ENCODE assay signal across 8 cellular contexts in genomic region chr11:124644426-124645280, GRCh38. TPM values are rescaled to one million over a fixed set of nuclear protein-coding genes. Genes with fewer than 3 reads are reported as not detected.
A peak's percentile ranks its signal among the peaks of the same experiment; 100 is the strongest.
DNase-seq lines count a peak whose midpoint lies in the region; ATAC-seq and TF ChIP-seq lines count a peak whose summit lies in the region.

No MANE protein-coding gene starts in this region.

- no peaks in the 10 kb centered on the region for H3K9me3 ChIP-seq in parathyroid adenoma (ENCODE audit: control insufficient read depth, low read length)

- DNase-seq in BJ (ENCODE audit: low read depth): no peak
- peak; percentile 35 for DNase-seq in GM13977 (ENCODE audit: low spot score)
- peak; percentile 75 for DNase-seq in NCI-H69 (lab: John Stamatoyannopoulos, UW)
- peak; percentile 20 for DNase-seq in activated CD8-positive, alpha-beta memory T cell treated with anti-CD3 and anti-CD28 coated beads, Interleukin-2, amount 50 U/mL, for 4 hours
- DNase-seq in globus pallidus (ENCODE audit: low spot score): peak; percentile 71

- ATAC-seq in HG03460 (IDR thresholded peaks at IDR 0.05; ENCODE audit: unreplicated experiment) (peak; percentile 54), HG03159 (IDR thresholded peaks at IDR 0.05; ENCODE audit: unreplicated experiment) (no peak)

- CTCF ChIA-PET in BJ (lab: Yijun Ruan, JAX): interaction anchor here (0.6 to 3.8 kb wide), 25 partner anchors 11 to 253 kb away, joined by 3 to 22 read pairs (median 4); partner anchors contain the start of genes ROBO4, SIAE, SPA17 and TBRG1

- no peak overlapping the region for H3K27ac ChIP-seq in parathyroid adenoma

- H3K27me3 ChIP-seq in BJ (ENCODE audit: control insufficient read depth, insufficient read depth, low read length) (no peaks in the 10 kb centered on the region), parathyroid adenoma (ENCODE audit: control insufficient read depth, insufficient read depth, low read length) (no peaks in the 10 kb centered on the region)

- H3K79me2 ChIP-seq in parathyroid adenoma: no peaks in the 10 kb centered on the region

- H3K9ac ChIP-seq in parathyroid adenoma: no peak overlapping the region

- TF ChIP-seq CTCF in BJ (IDR thresholded peaks at IDR 0.05; ENCODE audit: insufficient read depth, low read depth, low read length) (peak; percentile 82), GM13977 (IDR thresholded peaks at IDR 0.05; ENCODE audit: extremely low read depth, insufficient read depth, missing control alignments) (peak; percentile 78), parathyroid adenoma (IDR thresholded peaks at IDR 0.05) (peak; percentile 64)

- H3K4me1 ChIP-seq in parathyroid adenoma: no peaks in the 10 kb centered on the region

- H2AFZ ChIP-seq in parathyroid adenoma: peak overlapping the region; percentile 43

- peak overlapping the region; percentile 11 for H3K4me2 ChIP-seq in parathyroid adenoma (ENCODE audit: low read length)

- no peak overlapping the region for H3K4me3 ChIP-seq in BJ (ENCODE audit: low read depth, low read length)
- no peak overlapping the region for H3K4me3 ChIP-seq in parathyroid adenoma (ENCODE audit: low read depth, low read length)

- no peaks in the 10 kb centered on the region for H3K36me3 ChIP-seq in BJ (ENCODE audit: control insufficient read depth, insufficient read depth, low read length)
- no peaks in the 10 kb centered on the region for H3K36me3 ChIP-seq in parathyroid adenoma (ENCODE audit: control insufficient read depth, insufficient read depth, low read length)

- in situ Hi-C loops in GM13977 (cut with MboI; ENCODE audit: low pct_unique_long_range_greater_than_20kb, low sequenced_read_pairs, unreplicated experiment): no loop called here

- POLR2A ChIA-PET in BJ (lab: Charles Lee): interaction anchor here (0.6 kb wide), 1 partner anchor 18 kb away, joined by 14 read pairs; no protein-coding TSS in a partner anchor

RNA-seq across cellular contexts. Expression of gene TBRG1, which starts 22.0 kb away (rescaled TPM):
- polyA plus RNA-seq in BJ (2011; rRNA removed): 40.8 and 42.5 TPM in 2 replicates
- 11.5 and 14.4 TPM in 2 replicates for polyA minus RNA-seq in BJ (2011; rRNA and poly(A)+ RNA removed)

RNA-seq across cellular contexts. Expression of gene SIAE, which starts 28.9 kb away (rescaled TPM):
- 42.1 and 43.8 TPM in 2 replicates for polyA plus RNA-seq in BJ (2011; rRNA removed)
- 2.4 and 4.5 TPM in 2 replicates for polyA minus RNA-seq in BJ (2011; rRNA and poly(A)+ RNA removed)

RNA-seq across cellular contexts. Expression of gene SPA17, which starts 29.1 kb away (rescaled TPM):
- 2.9 and 12.1 TPM in 2 replicates for polyA plus RNA-seq in BJ (2011; rRNA removed)
- 2.6 and 4.5 TPM in 2 replicates for polyA minus RNA-seq in BJ (2011; rRNA and poly(A)+ RNA removed)

RNA-seq across cellular contexts. Expression of gene PANX3, which starts 33.4 kb away (rescaled TPM):
- not detected in 2 replicates for polyA plus RNA-seq in BJ (2011; rRNA removed)
- polyA minus RNA-seq in BJ (2011; rRNA and poly(A)+ RNA removed): not detected in 2 replicates
